10 cellular contexts compared by ENCODE assay signal in the genomic region with DNA sequence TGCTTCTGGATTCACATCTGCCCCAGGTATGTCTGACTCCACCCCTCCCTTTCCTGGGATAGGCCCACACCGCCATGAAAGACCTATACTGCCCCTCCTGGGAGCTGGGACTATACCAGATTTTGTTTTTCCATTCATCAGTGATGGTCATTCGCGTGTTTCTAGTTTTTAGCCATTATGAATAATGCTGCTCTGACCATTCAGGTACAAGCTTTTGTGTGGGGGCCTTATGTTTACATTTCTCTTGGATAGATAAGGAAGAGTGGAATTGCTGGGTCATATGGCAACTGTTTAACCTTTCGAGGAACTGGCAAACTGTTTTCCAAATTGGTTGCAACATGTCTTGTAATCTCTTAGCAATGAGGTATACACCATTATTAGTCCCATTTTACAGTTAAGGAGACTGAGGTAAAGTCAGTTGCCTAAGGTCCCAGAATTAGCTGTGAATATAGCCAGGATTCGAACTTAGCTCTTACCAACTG. TPM values are rescaled to one million over a fixed set of nuclear protein-coding genes. Genes with fewer than 3 reads are reported as not detected.
DNase-seq lines count a peak whose midpoint lies in the region; ATAC-seq and TF ChIP-seq lines count a peak whose summit lies in the region.
"Had no signal": no experiment of that assay in that cellular context is flagged by ENCODE, and none has a peak within 500 bp of the region (broad histone marks: within the 10 kb centered on the region; RNA-seq: fewer than 3 reads in every experiment).

No MANE protein-coding gene starts in this region.

- DNase-seq in activated T-cell treated with anti-CD3 and anti-CD28 coated beads, Interleukin-2, amount 50 U/mL, for 72 hours, result no peak
- no peak for DNase-seq in activated T-cell treated with anti-CD3 and anti-CD28 coated beads, Interleukin-2, amount 50 U/mL, for 1 hour
- DNase-seq in kidney tubule cell (ENCODE audit: low spot score) (peak; percentile 52), type B pancreatic cell (ENCODE audit: extremely low spot score, unreplicated experiment) (no peak), T-helper 9 cell (no peak), germinal center (ENCODE audit: low spot score) (no peak), left ventricle myocardium superior (no peak)
- DNase-seq: HCEC 1CT, left cardiac atrium had no signal

- TF ChIP-seq CTCF in type B pancreatic cell (conservative IDR thresholded peaks at IDR 0.05), result peak; percentile 1

- H3K27me3 Mint-ChIP-seq in activated T-cell treated with anti-CD3 and anti-CD28 coated beads, Interleukin-2, amount 50 U/mL, for 72 hours (ENCODE audit: low read depth), result no peaks in the 10 kb centered on the region
- H3K27me3 Mint-ChIP-seq in activated T-helper 17 cell treated with anti-CD3 and anti-CD28 coated beads, Interleukin-2, amount 50 U/mL, for 72 hours, result no peaks in the 10 kb centered on the region
- H3K27me3 Mint-ChIP-seq in type B pancreatic cell, result no peaks in the 10 kb centered on the region

- intact Hi-C loops in left ventricle myocardium superior (cut with micrococcal nuclease), result no loop called here

- no peak for ATAC-seq in activated T-cell treated with anti-CD3 and anti-CD28 coated beads, Interleukin-2, amount 50 U/mL, for 72 hours (replicated peaks in 1 of 2)
- ATAC-seq in activated T-helper 17 cell treated with anti-CD3 and anti-CD28 coated beads, Interleukin-2, amount 50 U/mL, for 72 hours (replicated peaks), result no peak
- no peak for ATAC-seq in left ventricle myocardium superior

- H3K9me3 Mint-ChIP-seq in activated T-cell treated with anti-CD3 and anti-CD28 coated beads, Interleukin-2, amount 50 U/mL, for 72 hours, result no peaks in the 10 kb centered on the region
- H3K9me3 Mint-ChIP-seq in activated T-helper 17 cell treated with anti-CD3 and anti-CD28 coated beads, Interleukin-2, amount 50 U/mL, for 72 hours, result no peaks in the 10 kb centered on the region
- no peaks in the 10 kb centered on the region for H3K9me3 Mint-ChIP-seq in type B pancreatic cell

- peaks cover 6 to 10% of the 10 kb centered on the region in 2 donors for H3K36me3 Mint-ChIP-seq in activated T-cell treated with anti-CD3 and anti-CD28 coated beads, Interleukin-2, amount 50 U/mL, for 72 hours (ENCODE audit: insufficient read depth in 2 of 2)
- H3K36me3 Mint-ChIP-seq in activated T-helper 17 cell treated with anti-CD3 and anti-CD28 coated beads, Interleukin-2, amount 50 U/mL, for 72 hours (ENCODE audit: low read depth), result peaks cover 70% of the 10 kb centered on the region
- H3K36me3 Mint-ChIP-seq in type B pancreatic cell, result peaks cover 8% of the 10 kb centered on the region

- peak overlapping the region; percentile 89 to 97 for H3K4me3 Mint-ChIP-seq in activated T-cell treated with anti-CD3 and anti-CD28 coated beads, Interleukin-2, amount 50 U/mL, for 72 hours
- peak overlapping the region; percentile 94 for H3K4me3 Mint-ChIP-seq in activated T-helper 17 cell treated with anti-CD3 and anti-CD28 coated beads, Interleukin-2, amount 50 U/mL, for 72 hours
- H3K4me3 Mint-ChIP-seq in type B pancreatic cell, result peak overlapping the region; percentile 79

- H3K27ac Mint-ChIP-seq in activated T-cell treated with anti-CD3 and anti-CD28 coated beads, Interleukin-2, amount 50 U/mL, for 72 hours, result peak overlapping the region; percentile 92
- peak overlapping the region; percentile 94 for H3K27ac Mint-ChIP-seq in activated T-helper 17 cell treated with anti-CD3 and anti-CD28 coated beads, Interleukin-2, amount 50 U/mL, for 72 hours
- peak overlapping the region; percentile 87 for H3K27ac Mint-ChIP-seq in type B pancreatic cell

- H3K4me1 Mint-ChIP-seq in activated T-cell treated with anti-CD3 and anti-CD28 coated beads, Interleukin-2, amount 50 U/mL, for 72 hours (ENCODE audit: low read depth), result peaks cover 52% of the 10 kb centered on the region
- H3K4me1 Mint-ChIP-seq in activated T-helper 17 cell treated with anti-CD3 and anti-CD28 coated beads, Interleukin-2, amount 50 U/mL, for 72 hours, result peaks cover 44% of the 10 kb centered on the region
- peaks cover 20% of the 10 kb centered on the region for H3K4me1 Mint-ChIP-seq in type B pancreatic cell (ENCODE audit: unreplicated experiment)

RNA-seq across cellular contexts. Expression of a gene that starts 1.2 kb away (rescaled TPM):
- 10 to 100 TPM; 25.6 to 30.0 TPM for total RNA-seq in activated T-cell treated with anti-CD3 and anti-CD28 coated beads, Interleukin-2, amount 50 U/mL, for 72 hours
- 10 to 100 TPM; 26.9 to 41.2 TPM for total RNA-seq in activated T-helper 17 cell treated with anti-CD3 and anti-CD28 coated beads, Interleukin-2, amount 50 U/mL, for 72 hours
- total RNA-seq in type B pancreatic cell (ENCODE audit: low replicate concordance), result 15.3 and 21.5 TPM in 2 replicates
- total RNA-seq in left ventricle myocardium superior, result 6.2 TPM

RNA-seq across cellular contexts. Expression of a gene that starts 28.8 kb away (rescaled TPM):
- 100 to 1,000 TPM; 298 to 325 TPM for total RNA-seq in activated T-cell treated with anti-CD3 and anti-CD28 coated beads, Interleukin-2, amount 50 U/mL, for 72 hours
- total RNA-seq in activated T-helper 17 cell treated with anti-CD3 and anti-CD28 coated beads, Interleukin-2, amount 50 U/mL, for 72 hours, result 100 to 1,000 TPM; 275 to 294 TPM
- total RNA-seq in type B pancreatic cell (ENCODE audit: low replicate concordance) (160 and 190 TPM in 2 replicates), left ventricle myocardium superior (104 TPM)

RNA-seq across cellular contexts. Expression of a gene that starts 28.9 kb away (rescaled TPM):
- 1 to 10 TPM; 3.2 to 3.7 TPM for total RNA-seq in activated T-cell treated with anti-CD3 and anti-CD28 coated beads, Interleukin-2, amount 50 U/mL, for 72 hours
- 1 to 10 TPM in 1 of 2 donors, under 1 TPM in 1; 0.50 to 2.5 TPM for total RNA-seq in activated T-helper 17 cell treated with anti-CD3 and anti-CD28 coated beads, Interleukin-2, amount 50 U/mL, for 72 hours
- total RNA-seq in type B pancreatic cell (ENCODE audit: low replicate concordance) (6.9 and 9.4 TPM in 2 replicates), left ventricle myocardium superior (0.37 TPM)

RNA-seq across cellular contexts. Expression of a gene that starts 38.6 kb away (rescaled TPM):
- total RNA-seq in activated T-cell treated with anti-CD3 and anti-CD28 coated beads, Interleukin-2, amount 50 U/mL, for 72 hours, result 1 to 10 TPM; 6.2 to 7.4 TPM
- 1 to 10 TPM; 4.6 to 4.8 TPM for total RNA-seq in activated T-helper 17 cell treated with anti-CD3 and anti-CD28 coated beads, Interleukin-2, amount 50 U/mL, for 72 hours
- total RNA-seq in type B pancreatic cell (ENCODE audit: low replicate concordance) (11.4 TPM in 2 replicates), left ventricle myocardium superior (7.6 TPM)

RNA-seq across cellular contexts. Expression of a gene that starts 59.3 kb away (rescaled TPM):
- 10 to 100 TPM in 1 of 2 donors, 1 to 10 TPM in 1; 8.4 to 12.4 TPM for total RNA-seq in activated T-cell treated with anti-CD3 and anti-CD28 coated beads, Interleukin-2, amount 50 U/mL, for 72 hours
- total RNA-seq in activated T-helper 17 cell treated with anti-CD3 and anti-CD28 coated beads, Interleukin-2, amount 50 U/mL, for 72 hours, result 10 to 100 TPM; 10.7 to 18.4 TPM
- total RNA-seq in type B pancreatic cell (ENCODE audit: low replicate concordance), result 16.9 and 29.2 TPM in 2 replicates
- total RNA-seq in left ventricle myocardium superior, result 5.4 TPM
